In the genomic region with DNA sequence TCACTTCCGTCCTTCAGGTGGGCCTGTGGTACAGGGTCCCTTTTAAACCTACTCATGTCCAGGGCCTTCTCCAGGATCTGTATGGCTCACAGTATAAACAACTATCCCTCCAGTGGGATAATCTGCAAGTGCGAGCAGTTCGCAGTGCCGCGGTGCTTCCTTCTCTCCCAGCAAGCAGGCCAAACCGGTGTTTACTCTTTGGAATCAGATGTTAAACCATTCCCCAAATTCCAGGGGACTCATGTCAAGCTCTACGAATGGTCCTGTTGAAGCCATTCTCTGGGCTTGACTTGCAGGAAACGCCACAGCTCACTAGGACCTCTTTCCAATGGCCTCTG, we compare ENCODE assay signal across 27 cellular contexts. TPM values are rescaled to one million over a fixed set of nuclear protein-coding genes. Genes with fewer than 3 reads are reported as not detected.
DNase-seq lines count a peak whose midpoint lies in the region; ATAC-seq and TF ChIP-seq lines count a peak whose summit lies in the region.
"Had no signal": no experiment of that assay in that cellular context is flagged by ENCODE, and none has a peak within 500 bp of the region (broad histone marks: within the 10 kb centered on the region; RNA-seq: fewer than 3 reads in every experiment).

No MANE protein-coding gene starts in this region.

- TF ChIP-seq CTCF in heart right ventricle (IDR thresholded peaks at IDR 0.05) (no peak), chondrocyte (IDR thresholded peaks at IDR 0.05) (no peak), left lung (IDR thresholded peaks at IDR 0.05) (no peak)

- no peak overlapping the region for H4K8ac ChIP-seq in trophoblast cell (ENCODE audit: low read depth, low read length)

- no peaks in the 10 kb centered on the region for H3K4me1 ChIP-seq in heart right ventricle
- H3K4me1 ChIP-seq in trophoblast cell (ENCODE audit: control insufficient read depth in 1 of 2, insufficient read depth in 2 of 2, low read length in 2 of 2) = no peaks in the 10 kb centered on the region
- no peaks in the 10 kb centered on the region for H3K4me1 ChIP-seq in left lung
- H3K4me1 ChIP-seq: BLaER1 had no signal

- H2BK12ac ChIP-seq in trophoblast cell (ENCODE audit: low read length) = no peak overlapping the region

- no peak overlapping the region for H3K18ac ChIP-seq in trophoblast cell (ENCODE audit: low read length)

- no peak overlapping the region for H2AK5ac ChIP-seq in trophoblast cell (ENCODE audit: low read length)

- H3K4me3 Mint-ChIP-seq in chondrocyte (ENCODE audit: unreplicated experiment) = no peak overlapping the region
- H3K4me3 Mint-ChIP-seq in activated naive CD4-positive, alpha-beta T cell treated with anti-CD3 and anti-CD28 coated beads for 36 hours = no peak overlapping the region
- H3K4me3 Mint-ChIP-seq: CD4-positive, CD25-positive, alpha-beta regulatory T cell; GM23338; H9 had no signal

- H3K4me2 ChIP-seq in trophoblast cell (ENCODE audit: low read length) = no peak overlapping the region
- H3K4me2 ChIP-seq: BLaER1, GM23338, KMS-11 had no signal

- H3K4me1 Mint-ChIP-seq in chondrocyte (ENCODE audit: low read depth) = no peaks in the 10 kb centered on the region
- H3K4me1 Mint-ChIP-seq in activated naive CD4-positive, alpha-beta T cell treated with anti-CD3 and anti-CD28 coated beads for 36 hours (ENCODE audit: low read depth) = no peaks in the 10 kb centered on the region
- H3K4me1 Mint-ChIP-seq: GM23338, H9 had no signal

- peaks cover 52% of the 10 kb centered on the region for H3K9me3 Mint-ChIP-seq in chondrocyte (ENCODE audit: low read depth)
- H3K9me3 Mint-ChIP-seq in activated naive CD4-positive, alpha-beta T cell treated with anti-CD3 and anti-CD28 coated beads for 36 hours = peaks cover 6% of the 10 kb centered on the region

- H2BK120ac ChIP-seq in trophoblast cell (ENCODE audit: insufficient read depth, low read length, poor library complexity) = no peak overlapping the region

- ATAC-seq in Right ventricle myocardium inferior = peak; percentile 30
- no peak for ATAC-seq in heart right ventricle
- no peak for ATAC-seq in left lung
- ATAC-seq: GM23338 had no signal

- H3K27ac Mint-ChIP-seq in chondrocyte (ENCODE audit: unreplicated experiment) = no peak overlapping the region
- no peak overlapping the region for H3K27ac Mint-ChIP-seq in activated naive CD4-positive, alpha-beta T cell treated with anti-CD3 and anti-CD28 coated beads for 36 hours
- H3K27ac Mint-ChIP-seq: CD4-positive, CD25-positive, alpha-beta regulatory T cell; GM23338; H9 had no signal

- H3K36me3 ChIP-seq in heart right ventricle (no peaks in the 10 kb centered on the region), trophoblast cell (ENCODE audit: control insufficient read depth in 1 of 2, insufficient read depth in 2 of 2, low read length in 2 of 2) (no peaks in the 10 kb centered on the region), left lung (no peaks in the 10 kb centered on the region)
- H3K36me3 ChIP-seq: BLaER1 had no signal

- H4K12ac ChIP-seq in trophoblast cell (ENCODE audit: low read depth, low read length) = no peak overlapping the region

- H3K27me3 Mint-ChIP-seq in chondrocyte (ENCODE audit: low read depth) = no peaks in the 10 kb centered on the region
- peaks cover 3% of the 10 kb centered on the region for H3K27me3 Mint-ChIP-seq in activated naive CD4-positive, alpha-beta T cell treated with anti-CD3 and anti-CD28 coated beads for 36 hours (ENCODE audit: low read depth)
- H3K27me3 Mint-ChIP-seq: CD4-positive, CD25-positive, alpha-beta regulatory T cell had no signal

- WGBS in heart right ventricle, 2 donors = 68 to 72% methylated on average over 8 of the region's 8 CpGs
- WGBS in trophoblast cell (ENCODE audit: extremely low coverage, insufficient coverage, insufficient read length) = no CpG with 5 or more reads among the region's 8 CpGs

- no peaks in the 10 kb centered on the region for H3K36me3 Mint-ChIP-seq in chondrocyte (ENCODE audit: low read depth)
- no peaks in the 10 kb centered on the region for H3K36me3 Mint-ChIP-seq in activated naive CD4-positive, alpha-beta T cell treated with anti-CD3 and anti-CD28 coated beads for 36 hours (ENCODE audit: low read depth)
- H3K36me3 Mint-ChIP-seq: CD4-positive, CD25-positive, alpha-beta regulatory T cell had no signal

- no peak overlapping the region for H3K23ac ChIP-seq in trophoblast cell (ENCODE audit: low read length)

- intact Hi-C loops in Right ventricle myocardium inferior (cut with DNase I) = no loop called here
- intact Hi-C loops in heart right ventricle (cut with DNase I) = no loop called here
- intact Hi-C loops in activated naive CD4-positive, alpha-beta T cell treated with anti-CD3 and anti-CD28 coated beads for 36 hours (cut with micrococcal nuclease) = no loop called here
- intact Hi-C loops in left lung (cut with DNase I) = no loop called here

- H3K27me3 ChIP-seq in heart right ventricle (peaks cover 0 to 12% (median 0%) of the 10 kb centered on the region in 7 donors), trophoblast cell (ENCODE audit: insufficient read depth, low read length) (no peaks in the 10 kb centered on the region), left lung (no peaks in the 10 kb centered on the region)
- H3K27me3 ChIP-seq: BLaER1 had no signal

- H3K4me3 ChIP-seq in heart right ventricle (no peak overlapping the region), trophoblast cell (ENCODE audit: low read depth, low read length) (no peak overlapping the region), left lung (no peak overlapping the region)
- H3K4me3 ChIP-seq: BLaER1, GM23338 had no signal

- H2BK5ac ChIP-seq in trophoblast cell (ENCODE audit: low read depth, low read length, poor library complexity) = no peak overlapping the region

- no peak overlapping the region for H3K27ac ChIP-seq in heart right ventricle
- H3K27ac ChIP-seq in trophoblast cell (ENCODE audit: low read depth, low read length) = no peak overlapping the region
- H3K27ac ChIP-seq in left lung = no peak overlapping the region
- H3K27ac ChIP-seq: BLaER1, KMS-11 had no signal

- DNase-seq in Right ventricle myocardium inferior (ENCODE audit: missing footprints) (no peak), heart right ventricle (no peak), chondrocyte (ENCODE audit: low spot score) (peak; percentile 79), trophoblast cell (no peak), NCI-H1417 treated with DMSO at 0.1 percent for 48 hours (lab: John Stamatoyannopoulos, UW) (no peak), left lung (no peak)
- no peak for DNase-seq in activated naive CD4-positive, alpha-beta T cell treated with anti-CD3 and anti-CD28 coated beads for 36 hours
- DNase-seq: CD4-positive, CD25-positive, alpha-beta regulatory T cell; DMS 273 treated with DMSO at 0.1 percent for 48 hours; DMS79 treated with DMSO at 0.1 percent for 48 hours; GF-D8; H9; IMR-90; NCI-H1092; NCI-H146; NCI-H1930; NCI-H2107; NCI-H524 treated with DMSO at 0.1 percent for 48 hours; NCI-H774; SHP77 had no signal

- no peak overlapping the region for H3K14ac ChIP-seq in trophoblast cell (ENCODE audit: low read length)

- CTCF ChIA-PET in activated naive CD4-positive, alpha-beta T cell treated with anti-CD3 and anti-CD28 coated beads for 36 hours (lab: Charles Lee) = no interaction called here

- H3K9ac ChIP-seq in trophoblast cell (ENCODE audit: low read length) = peak overlapping the region; percentile 7
- H3K9ac ChIP-seq: BLaER1, KMS-11 had no signal

- H3K4ac ChIP-seq in trophoblast cell (ENCODE audit: low read depth, low read length) = no peak overlapping the region

- no peak overlapping the region for H4K91ac ChIP-seq in trophoblast cell (ENCODE audit: low read depth, low read length)

- H3K9me3 ChIP-seq in heart right ventricle = peaks cover 0 to 11% (median 0%) of the 10 kb centered on the region in 11 donors
- H3K9me3 ChIP-seq in trophoblast cell (ENCODE audit: insufficient read depth, low read depth, low read length) = peaks cover 18% of the 10 kb centered on the region
- H3K9me3 ChIP-seq in left lung = peaks cover 0 to 14% of the 10 kb centered on the region in 2 donors

- no peak overlapping the region for H2AFZ ChIP-seq in trophoblast cell (ENCODE audit: insufficient read depth, low read length, poor library complexity)
- H2AFZ ChIP-seq: GM23338 had no signal

- H3K79me1 ChIP-seq in trophoblast cell (ENCODE audit: low read length) = no peaks in the 10 kb centered on the region

- H3K79me2 ChIP-seq in trophoblast cell (ENCODE audit: control insufficient read depth, insufficient read depth, low read length, poor library complexity) = no peaks in the 10 kb centered on the region

RNA-seq across cellular contexts. Expression of gene OR11H12, which starts 59.6 kb away (rescaled TPM):
- not detected for total RNA-seq in Right ventricle myocardium inferior
- total RNA-seq in heart right ventricle = not detected
- polyA plus RNA-seq in heart right ventricle = not detected
- total RNA-seq in chondrocyte = not detected in 3 replicates
- polyA plus RNA-seq in trophoblast cell (2013) = not detected in 2 replicates
- total RNA-seq in activated naive CD4-positive, alpha-beta T cell treated with anti-CD3 and anti-CD28 coated beads for 36 hours = not detected
- total RNA-seq in left lung = not detected
- total RNA-seq: A172; CD4-positive, CD25-positive, alpha-beta regulatory T cell; GM23338; H9; HT1080; IMR-90; SK-MEL-5 had no signal
- polyA plus RNA-seq: AG04450; CD4-positive, CD25-positive, alpha-beta regulatory T cell; GM23338; IMR-90 had no signal
